In genomic region chr1:200150721-200151120, GRCh38 we compare ENCODE assay signal across 2 cellular contexts.
A peak's percentile ranks its signal among the peaks of the same experiment; 100 is the strongest.
TF ChIP-seq lines count a peak whose summit lies in the region.

No MANE protein-coding gene starts in this region.

TF ChIP-seq in IMR-90, 13 proteins besides CTCF, POLR2A, EP300 and RAD21:
- TF ChIP-seq RFX5 (IDR thresholded peaks at IDR 0.05; ENCODE audit: low read depth, low read length) (no peak), NFE2L2 (IDR thresholded peaks at IDR 0.05; ENCODE audit: low read depth, low read length) (no peak), FOS (IDR thresholded peaks at IDR 0.05; ENCODE audit: low read depth, low read length) (peak; percentile 63; the same call in 1 of the 2 replicates), MXI1 (IDR thresholded peaks at IDR 0.05; ENCODE audit: borderline replicate concordance, low read depth, low read length) (no peak)

TF ChIP-seq in K562, 482 proteins besides CTCF, POLR2A, EP300 and RAD21 (continues in another document):
- TF ChIP-seq NUFIP1 (IDR thresholded peaks at IDR 0.05; ENCODE audit: partially characterized antibody) (no peak), ASH1L (IDR thresholded peaks at IDR 0.05; ENCODE audit: borderline replicate concordance, low read depth, partially characterized antibody) (no peak), HCFC1 (IDR thresholded peaks at IDR 0.05; ENCODE audit: low read depth, low read length) (no peak), CBFA2T2 (conservative IDR thresholded peaks at IDR 0.05) (0 out of 2 replicates have a peak, but pooled peaks have one; percentile 17), ZC3H11A (IDR thresholded peaks at IDR 0.05; ENCODE audit: low read depth, low read length) (no peak), KAT8 (IDR thresholded peaks at IDR 0.05; ENCODE audit: low read depth) (no peak), FOXJ3 (CRISPR knock-in tag; IDR thresholded peaks at IDR 0.05) (no peak), LARP7 (IDR thresholded peaks at IDR 0.05) (no peak), ZNF354B (CRISPR knock-in tag; IDR thresholded peaks at IDR 0.05) (no peak), ETV1 (tag; conservative IDR thresholded peaks at IDR 0.05; ENCODE audit: low read depth) (no peak), CBFA2T3 (IDR thresholded peaks at IDR 0.05) (peak; percentile 50), NELFE (IDR thresholded peaks at IDR 0.05; ENCODE audit: insufficient read depth, insufficient read length) (no peak), PURB (CRISPR knock-in tag; IDR thresholded peaks at IDR 0.05; ENCODE audit: low read depth) (no peak), RFX5 (IDR thresholded peaks at IDR 0.05; ENCODE audit: low read depth, low read length) (no peak), SRSF3 (IDR thresholded peaks at IDR 0.05; ENCODE audit: insufficient read depth, low read length) (no peak), ZNF174 (CRISPR knock-in tag; IDR thresholded peaks at IDR 0.05) (no peak), ZNF740 (CRISPR knock-in tag; IDR thresholded peaks at IDR 0.05) (no peak), ZNF740 (tag; IDR thresholded peaks at IDR 0.05) (no peak), BRF2 (IDR thresholded peaks at IDR 0.05; ENCODE audit: borderline replicate concordance, insufficient read depth, insufficient read length) (no peak), FOXK2 (conservative IDR thresholded peaks at IDR 0.05 in 1 of 2, IDR thresholded peaks at IDR 0.05 in 1 of 2; ENCODE audit: low read depth in 2 of 2) (no peak), PTTG1 (tag; IDR thresholded peaks at IDR 0.05; ENCODE audit: low read depth) (no peak), ZNF57 (CRISPR knock-in tag; IDR thresholded peaks at IDR 0.05) (no peak), ZNF395 (CRISPR knock-in tag; IDR thresholded peaks at IDR 0.05) (0 out of 2 replicates have a peak, but pooled peaks have one; percentile 42), SRSF1 (IDR thresholded peaks at IDR 0.05; ENCODE audit: low read depth, low read length) (no peak), ZNF518B (CRISPR knock-in tag; IDR thresholded peaks at IDR 0.05) (no peak), ZNF76 (CRISPR knock-in tag; IDR thresholded peaks at IDR 0.05; ENCODE audit: borderline replicate concordance) (no peak), ZNF384 (IDR thresholded peaks at IDR 0.05; ENCODE audit: low read depth, low read length) (no peak), ILK (tag; IDR thresholded peaks at IDR 0.05; ENCODE audit: borderline replicate concordance, low read depth) (no peak), ARNT (IDR thresholded peaks at IDR 0.05) (no peak), TFAP4 (CRISPR knock-in tag; IDR thresholded peaks at IDR 0.05; ENCODE audit: borderline replicate concordance) (no peak), STAT5A (IDR thresholded peaks at IDR 0.05; ENCODE audit: borderline replicate concordance, low read length) (no peak), ZNF695 (CRISPR knock-in tag; IDR thresholded peaks at IDR 0.05) (no peak), NCOA6 (IDR thresholded peaks at IDR 0.05) (no peak), MCM5 (IDR thresholded peaks at IDR 0.05; ENCODE audit: low read depth) (no peak), FUS (optimal IDR thresholded peaks at IDR 0.05; ENCODE audit: low read depth, low read length) (no peak), RBM22 (IDR thresholded peaks at IDR 0.05; ENCODE audit: low read depth, low read length, poor library complexity, severe bottlenecking) (no peak), MAFF (IDR thresholded peaks at IDR 0.05; ENCODE audit: low read length) (no peak), SIN3A (IDR thresholded peaks at IDR 0.05; ENCODE audit: borderline replicate concordance in 2 of 2, control insufficient read depth in 1 of 2, low read depth in 2 of 2, low read length in 2 of 2) (no peak), THRAP3 (IDR thresholded peaks at IDR 0.05; ENCODE audit: borderline replicate concordance) (no peak), NKRF (IDR thresholded peaks at IDR 0.05; ENCODE audit: borderline replicate concordance) (no peak), GATAD2A (IDR thresholded peaks at IDR 0.05) (no peak), ZKSCAN1 (IDR thresholded peaks at IDR 0.05; ENCODE audit: low read depth, low read length) (no peak), RHOXF2B (CRISPR knock-in tag; conservative IDR thresholded peaks at IDR 0.05) (no peak), ZNF584 (CRISPR knock-in tag; IDR thresholded peaks at IDR 0.05; ENCODE audit: low read depth) (no peak), MYBL2 (IDR thresholded peaks at IDR 0.05; ENCODE audit: low read depth) (no peak), MYBL2 (CRISPR knock-in tag; IDR thresholded peaks at IDR 0.05; ENCODE audit: borderline replicate concordance) (no peak), TFE3 (CRISPR knock-in tag; IDR thresholded peaks at IDR 0.05) (no peak), XRCC4 (IDR thresholded peaks at IDR 0.05; ENCODE audit: extremely low read depth, insufficient read depth, insufficient read length) (no peak), ZNF589 (CRISPR knock-in tag; IDR thresholded peaks at IDR 0.05; ENCODE audit: low read depth) (no peak), HDAC3 (IDR thresholded peaks at IDR 0.05; ENCODE audit: borderline replicate concordance, partially characterized antibody) (no peak), ZZZ3 (IDR thresholded peaks at IDR 0.05) (no peak), GABPA (tag; conservative IDR thresholded peaks at IDR 0.05; ENCODE audit: low read depth) (no peak), TRIM25 (IDR thresholded peaks at IDR 0.05; ENCODE audit: borderline replicate concordance) (no peak), RFX1 (IDR thresholded peaks at IDR 0.05) (peak; percentile 23; the same call in 1 of the 2 replicates), HOMEZ (CRISPR knock-in tag; IDR thresholded peaks at IDR 0.05) (no peak), ADNP (tag; IDR thresholded peaks at IDR 0.05) (no peak), MAZ (CRISPR knock-in tag; conservative IDR thresholded peaks at IDR 0.05 in 1 of 2, IDR thresholded peaks at IDR 0.05 in 1 of 2) (0 out of 4 replicates have a peak, but pooled peaks of 1 of the 2 experiments have one; percentile 27)
